Comparison of ENCODE assay signal across 22 cellular contexts in genomic region chr18:40035951-40036350, GRCh38.
"Had no signal": no experiment of that assay in that cellular context is flagged by ENCODE, and none has a peak within 500 bp of the region (broad histone marks: within the 10 kb centered on the region; RNA-seq: fewer than 3 reads in every experiment).

No MANE protein-coding gene starts in this region.

- H3K4me3 Mint-ChIP-seq: T-cell had no signal

- H3K9ac ChIP-seq: SK-N-SH had no signal

- H3K9me3 ChIP-seq: MG63, SK-N-SH had no signal

- H3K27me3 ChIP-seq: MG63 had no signal

- FAIRE-seq: HepG2, RCC 7860 had no signal

- H3K4me2 ChIP-seq: SK-N-SH had no signal

- H3K4me3 ChIP-seq: MG63 had no signal

- ATAC-seq: HepG2, T-cell had no signal

- H3K36me3 ChIP-seq: MG63 had no signal

- H3K27ac Mint-ChIP-seq: T-cell had no signal

- H3K36me3 Mint-ChIP-seq: T-cell had no signal

- H3K4me1 Mint-ChIP-seq: T-cell had no signal

- DNase-seq: IMR-90, Karpas-422, KG1, MG63, NCI-H1092, NCI-H1105 treated with DMSO at 0.1 percent for 48 hours, NCI-H1417 treated with DMSO at 0.1 percent for 48 hours, NCI-H146, NCI-H1694 treated with DMSO at 0.1 percent for 48 hours, NCI-H1930, NCI-H2081, NCI-H2107, NCI-H2171 treated with DMSO at 0.1 percent for 48 hours, NCI-H524, NCI-H526 treated with DMSO at 0.1 percent for 48 hours, Right ventricle myocardium superior, RPMI8226, SK-N-SH, SW 1271, T-cell had no signal

- H3K27me3 Mint-ChIP-seq: T-cell had no signal
